ENCODE assay signal across 22 cellular contexts in the genomic region with DNA sequence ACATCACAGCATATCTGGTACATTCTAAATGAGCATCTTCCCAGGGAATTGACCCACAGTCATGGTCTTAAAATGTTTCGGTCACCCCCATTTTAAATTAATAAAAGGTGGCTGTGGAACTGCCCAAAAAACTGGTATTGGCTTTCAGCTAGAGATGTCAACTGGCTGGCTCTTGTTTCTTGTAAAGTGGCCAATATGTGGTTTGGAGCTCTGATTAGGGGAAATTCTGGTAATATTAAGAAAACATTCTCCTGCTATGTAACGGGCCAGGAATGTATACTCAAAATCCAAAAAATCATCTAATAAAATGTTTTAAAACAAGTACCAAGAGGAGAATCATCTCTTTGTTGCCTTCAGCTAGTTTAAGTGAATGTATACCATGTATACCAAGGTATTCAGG.
DNase-seq lines count a peak whose midpoint lies in the region; ATAC-seq and TF ChIP-seq lines count a peak whose summit lies in the region.
"Had no signal": no experiment of that assay in that cellular context is flagged by ENCODE, and none has a peak within 500 bp of the region (broad histone marks: within the 10 kb centered on the region; RNA-seq: fewer than 3 reads in every experiment).

No MANE protein-coding gene starts in this region.

- no peaks in the 10 kb centered on the region for H3K9me3 ChIP-seq in gastrocnemius medialis
- H3K9me3 ChIP-seq: BE2C; BLaER1 treated with 17β-estradiol and CSF1 and Interleukin-3, amounts not matched to agents 10 nM and 100 nM had no signal

- peak; percentile 40 for DNase-seq in astrocyte of the hippocampus (ENCODE audit: low read depth, low spot score)
- peak; percentile 2 to 16 for DNase-seq in cardiac fibroblast (ENCODE audit: low read depth in 2 of 2)
- DNase-seq in stromal cell of bone marrow (ENCODE audit: low read depth): peak; percentile 28
- DNase-seq in gastrocnemius medialis: no peak
- DNase-seq in occipital lobe (lab: John Stamatoyannopoulos, UW): no peak
- DNase-seq: ACHN; AML-193; BE2C; CD4-positive, alpha-beta T cell; CD8-positive, alpha-beta memory T cell; DMS 273 treated with DMSO at 0.1 percent for 48 hours; DMS79; EL; GDM1; H9 had no signal

- H3K27me3 ChIP-seq in ACC112 (ENCODE audit: insufficient read depth, low read length): no peaks in the 10 kb centered on the region
- H3K27me3 ChIP-seq in gastrocnemius medialis: no peaks in the 10 kb centered on the region
- H3K27me3 ChIP-seq: BE2C; BLaER1 treated with 17β-estradiol and CSF1 and Interleukin-3, amounts not matched to agents 10 nM and 100 nM had no signal

- no peak for ATAC-seq in gastrocnemius medialis
- ATAC-seq in HG03469 (IDR thresholded peaks at IDR 0.05; ENCODE audit: unreplicated experiment): no peak
- ATAC-seq: GM12878, GM23338, HCT116 had no signal

- peak overlapping the region; percentile 36; the same call in 1 of the 2 replicates for H3K4me3 ChIP-seq in ACC112 (ENCODE audit: low read depth, low read length)
- no peak overlapping the region for H3K4me3 ChIP-seq in cardiac fibroblast (replicated peaks in 1 of 2; ENCODE audit: low read depth in 2 of 2, low read length in 2 of 2)
- no peak overlapping the region for H3K4me3 ChIP-seq in gastrocnemius medialis
- H3K4me3 ChIP-seq: BLaER1 treated with 17β-estradiol and CSF1 and Interleukin-3, amounts not matched to agents 10 nM and 100 nM; GM12878; GM23338 had no signal

- intact Hi-C loops in gastrocnemius medialis (cut with DNase I; ENCODE audit: low total_unique reads): no loop called here

- H2AFZ ChIP-seq in ACC112 (ENCODE audit: low read length, unreplicated experiment): no peak overlapping the region
- H2AFZ ChIP-seq: GM23338 had no signal

- peak overlapping the region; percentile 56 for H3K27ac ChIP-seq in ACC112 (ENCODE audit: low read depth, low read length)
- no peak overlapping the region for H3K27ac ChIP-seq in gastrocnemius medialis
- H3K27ac ChIP-seq: 22Rv1; BLaER1 treated with 17β-estradiol and CSF1 and Interleukin-3, amounts not matched to agents 10 nM and 100 nM had no signal

- H3K4me1 ChIP-seq in ACC112 (ENCODE audit: control insufficient read depth, insufficient read depth, low read length, unreplicated experiment): peaks cover 30% of the 10 kb centered on the region
- no peaks in the 10 kb centered on the region for H3K4me1 ChIP-seq in gastrocnemius medialis
- H3K4me1 ChIP-seq: BE2C; BLaER1 treated with 17β-estradiol and CSF1 and Interleukin-3, amounts not matched to agents 10 nM and 100 nM had no signal

- in situ Hi-C loops in gastrocnemius medialis (cut with MboI; ENCODE audit: low sequenced_read_pairs in 4 of 4): no loop called here

- no peaks in the 10 kb centered on the region for H3K79me2 ChIP-seq in ACC112 (ENCODE audit: control insufficient read depth, insufficient read depth, low read length, unreplicated experiment)

- H3K36me3 ChIP-seq in ACC112 (ENCODE audit: insufficient read depth, low read length): no peaks in the 10 kb centered on the region
- no peaks in the 10 kb centered on the region for H3K36me3 ChIP-seq in gastrocnemius medialis
- H3K36me3 ChIP-seq: BE2C; BLaER1 treated with 17β-estradiol and CSF1 and Interleukin-3, amounts not matched to agents 10 nM and 100 nM had no signal

- TF ChIP-seq CTCF in cardiac fibroblast (IDR thresholded peaks at IDR 0.05; ENCODE audit: low read depth, low read length) (no peak), gastrocnemius medialis (IDR thresholded peaks at IDR 0.05 in 4 of 5, conservative IDR thresholded peaks at IDR 0.05 in 1 of 5) (no peak)

- no peak for TF ChIP-seq POLR2A in gastrocnemius medialis (IDR thresholded peaks at IDR 0.05)

Comparison
In these comparisons a context has a peak if more than half of its experiments do, and no peak if none do; other contexts are left out.
1. DNase-seq: peak in astrocyte of the hippocampus (single experiment), cardiac fibroblast (2 of 2) and stromal cell of bone marrow (single experiment); none in gastrocnemius medialis (0 of 2) and occipital lobe (single experiment).